2 cellular contexts compared by ENCODE assay signal in genomic region chr20:62853304-62853703, GRCh38. TPM values are rescaled to one million over a fixed set of nuclear protein-coding genes. Genes with fewer than 3 reads are reported as not detected.
"Had no signal": no experiment of that assay in that cellular context is flagged by ENCODE, and none has a peak within 500 bp of the region (broad histone marks: within the 10 kb centered on the region; RNA-seq: fewer than 3 reads in every experiment).

No MANE protein-coding gene starts in this region.

RNA-seq across cellular contexts. Expression of gene COL9A3, which starts 36.5 kb away (rescaled TPM):
- total RNA-seq: GM23248, H4 had no signal
